In the genomic region with DNA sequence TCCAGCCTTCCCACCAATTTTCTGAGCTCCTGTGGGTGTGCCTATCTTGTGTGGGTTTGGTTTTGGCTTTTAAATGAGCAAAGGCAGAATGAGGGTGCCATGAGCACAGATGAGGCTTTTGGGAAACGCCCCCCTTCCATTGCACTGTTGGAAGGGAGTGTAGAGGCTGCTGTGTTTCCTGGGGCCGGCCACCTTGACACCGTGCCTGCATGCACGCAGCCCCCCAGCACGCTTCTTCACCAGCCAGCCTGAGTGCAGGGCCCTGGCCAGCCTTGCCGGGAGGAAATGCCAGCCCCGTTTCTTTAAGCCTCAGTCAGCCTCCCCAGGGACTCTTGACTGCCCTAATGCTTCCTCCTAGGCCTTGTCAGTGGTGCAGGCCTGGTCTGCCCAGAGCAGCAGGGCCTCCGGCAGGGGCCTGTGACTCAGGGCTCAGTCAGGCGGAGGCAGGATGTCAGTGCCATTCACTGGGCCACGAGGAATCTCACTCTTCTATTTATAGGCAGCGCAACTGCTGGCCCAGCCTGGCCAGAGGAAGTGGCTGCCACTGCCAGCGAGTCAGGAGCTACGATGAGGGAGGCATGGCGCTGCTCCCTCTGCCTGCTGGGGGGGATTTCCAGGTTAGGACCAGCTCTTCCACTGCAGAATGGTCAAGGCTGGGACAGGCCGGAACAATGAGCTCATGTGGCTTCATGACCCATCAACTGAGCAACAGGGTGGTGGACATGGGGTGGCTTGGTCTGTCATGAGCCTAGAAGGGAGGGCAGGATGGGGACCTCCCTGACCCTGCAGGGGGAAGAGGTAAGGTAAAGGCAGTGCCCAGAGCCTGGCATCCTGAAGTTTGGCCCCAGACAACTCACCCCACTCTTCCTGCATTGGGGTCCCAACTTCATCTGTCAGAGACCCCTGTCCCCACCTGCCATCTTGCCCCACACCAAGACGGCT, we compare ENCODE assay signal across 9 cellular contexts.
DNase-seq lines count a peak whose midpoint lies in the region; ATAC-seq and TF ChIP-seq lines count a peak whose summit lies in the region.
"Had no signal": no experiment of that assay in that cellular context is flagged by ENCODE, and none has a peak within 500 bp of the region (broad histone marks: within the 10 kb centered on the region; RNA-seq: fewer than 3 reads in every experiment).

No MANE protein-coding gene starts in this region.

- no peaks in the 10 kb centered on the region for H3K36me3 ChIP-seq in H7 (replicated peaks; ENCODE audit: control insufficient read depth, insufficient read depth, low read length)
- peaks cover 0 to 17% (median 8%) of the 10 kb centered on the region in 4 donors for H3K36me3 ChIP-seq in stomach

- TF ChIP-seq POLR2A in stomach (IDR thresholded peaks at IDR 0.05): no peak

- H3K27me3 ChIP-seq in H7 (ENCODE audit: control insufficient read depth, insufficient read depth, low read length): no peaks in the 10 kb centered on the region; the same call in 1 of the 2 replicates
- H3K27me3 ChIP-seq in stomach: no peaks in the 10 kb centered on the region

- H3K27ac ChIP-seq in stomach: peak overlapping the region in 4 of 5 donors; percentile 58 to 77 (median 64)
- H3K27ac ChIP-seq: 22Rv1 had no signal

- H3K4me3 ChIP-seq in H7 (ENCODE audit: insufficient read depth, low read depth, low read length) (no peak overlapping the region), stomach (no peak overlapping the region)

- WGBS in stomach, 5 donors: 62 to 76% (median 70%) methylated on average over 6 to 16 of the region's 16 CpGs

- no peak for TF ChIP-seq CTCF in stomach (IDR thresholded peaks at IDR 0.05)

- no peaks in the 10 kb centered on the region for H3K9me3 ChIP-seq in stomach

- peaks cover 15 to 35% (median 24%) of the 10 kb centered on the region in 4 donors for H3K4me1 ChIP-seq in stomach

- peak; percentile 39 for ATAC-seq in left colon

- intact Hi-C loops in left colon (cut with DNase I, micrococcal nuclease) (no loop called here), stomach (cut with DNase I; ENCODE audit: low total_unique reads) (no loop called here)

- TF ChIP-seq EP300 in stomach (IDR thresholded peaks at IDR 0.05): no peak

- DNase-seq in DMS153 (lab: John Stamatoyannopoulos, UW) (peak; percentile 74), DMS153 treated with DMSO at 0.1 percent for 48 hours (lab: John Stamatoyannopoulos, UW; ENCODE audit: unreplicated experiment) (no peak), H7 (peak; percentile 73), NOMO-1 (lab: John Stamatoyannopoulos, UW; ENCODE audit: unreplicated experiment in 2 of 2) (peak; percentile 93 to 95), cerebellum (ENCODE audit: low spot score) (peak; percentile 79), left colon (peak; percentile 40 to 64), stomach (no peak), NCI-H774 (lab: John Stamatoyannopoulos, UW) (no peak)

Comparison
In these comparisons a context has a peak if more than half of its experiments do, and no peak if none do; other contexts are left out.
1. DNase-seq: peak in DMS153 (single experiment), H7 (single experiment), NOMO-1 (2 of 2), cerebellum (single experiment) and left colon (2 of 2); none in DMS153 treated with DMSO at 0.1 percent for 48 hours (single experiment), stomach (single experiment) and NCI-H774 (single experiment).